In the genomic region with DNA sequence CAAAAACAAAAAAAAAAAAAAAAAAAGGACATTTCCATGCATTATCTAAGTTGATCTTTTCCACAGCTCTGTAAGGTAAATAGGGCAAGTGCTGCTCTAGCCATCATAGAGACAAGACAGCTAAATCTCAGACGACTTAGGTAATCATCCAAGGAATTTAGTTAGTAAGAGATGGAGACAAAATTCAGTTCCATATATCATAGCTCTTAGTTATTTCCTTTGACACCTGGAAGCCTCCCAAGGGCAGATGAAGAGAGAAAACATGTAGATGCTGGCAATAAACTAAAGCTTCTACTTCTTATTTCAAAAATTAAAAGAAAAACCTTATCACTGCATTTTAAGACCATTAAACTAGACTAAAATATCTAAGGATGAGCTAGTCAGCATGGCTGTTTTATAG, we compare ENCODE assay signal across 1 cellular context.
TF ChIP-seq lines count a peak whose summit lies in the region.

No MANE protein-coding gene starts in this region.

TF ChIP-seq in IMR-90, 13 proteins besides CTCF, POLR2A, EP300 and RAD21 (continued from another document):
- TF ChIP-seq, protein P1, sequence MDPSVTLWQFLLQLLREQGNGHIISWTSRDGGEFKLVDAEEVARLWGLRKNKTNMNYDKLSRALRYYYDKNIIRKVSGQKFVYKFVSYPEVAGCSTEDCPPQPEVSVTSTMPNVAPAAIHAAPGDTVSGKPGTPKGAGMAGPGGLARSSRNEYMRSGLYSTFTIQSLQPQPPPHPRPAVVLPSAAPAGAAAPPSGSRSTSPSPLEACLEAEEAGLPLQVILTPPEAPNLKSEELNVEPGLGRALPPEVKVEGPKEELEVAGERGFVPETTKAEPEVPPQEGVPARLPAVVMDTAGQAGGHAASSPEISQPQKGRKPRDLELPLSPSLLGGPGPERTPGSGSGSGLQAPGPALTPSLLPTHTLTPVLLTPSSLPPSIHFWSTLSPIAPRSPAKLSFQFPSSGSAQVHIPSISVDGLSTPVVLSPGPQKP (IDR thresholded peaks at IDR 0.05; ENCODE audit: borderline replicate concordance, low read depth, low read length) = no peak
TF ChIP-seq in IMR-90: peak in this region for 0.
